In the genomic region with DNA sequence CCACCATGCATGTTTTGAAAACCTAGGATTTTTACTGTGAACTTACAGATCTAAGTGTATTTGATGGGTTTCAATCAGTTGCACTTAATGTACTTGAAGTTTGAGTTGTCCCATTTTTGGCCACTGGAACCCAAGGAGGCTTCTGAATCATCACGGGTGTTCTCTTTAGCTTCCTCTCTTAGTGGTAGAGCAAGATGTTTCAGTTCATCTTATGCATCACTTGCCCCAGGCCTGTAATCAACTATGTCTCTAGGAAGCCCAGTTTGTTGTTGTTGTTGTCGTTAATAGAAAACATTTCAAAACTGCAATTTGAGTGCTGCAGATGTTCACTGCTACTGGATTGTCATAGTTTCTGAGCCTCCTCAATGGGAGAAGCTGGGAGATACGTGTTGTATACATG, we compare ENCODE assay signal across 25 cellular contexts.
DNase-seq lines count a peak whose midpoint lies in the region; ATAC-seq and TF ChIP-seq lines count a peak whose summit lies in the region.
"Had no signal": no experiment of that assay in that cellular context is flagged by ENCODE, and none has a peak within 500 bp of the region (broad histone marks: within the 10 kb centered on the region; RNA-seq: fewer than 3 reads in every experiment).

No MANE protein-coding gene starts in this region.

- H3K36me3 ChIP-seq in left ventricle myocardium inferior (no peaks in the 10 kb centered on the region), skeletal muscle tissue (ENCODE audit: control insufficient read depth in 3 of 3, insufficient read depth in 3 of 3, low read length in 3 of 3) (no peaks in the 10 kb centered on the region)
- H3K36me3 ChIP-seq: BLaER1 treated with 17β-estradiol and CSF1 and Interleukin-3, amounts not matched to agents 10 nM and 100 nM; MG63; Peyer's patch; SJSA1 had no signal

- intact Hi-C loops in left ventricle myocardium inferior (cut with micrococcal nuclease) (no loop called here), cardiac septum (cut with DNase I) (no loop called here)

- TF ChIP-seq CTCF in left ventricle myocardium inferior (IDR thresholded peaks at IDR 0.05; ENCODE audit: borderline replicate concordance) (no peak), GM20000 (IDR thresholded peaks at IDR 0.05; ENCODE audit: extremely low read depth, missing control alignments) (no peak)

- ATAC-seq in esophagus mucosa, result peak; percentile 61
- ATAC-seq: A549, GM12878 had no signal

- peaks cover 79% of the 10 kb centered on the region for H3K4me1 ChIP-seq in left ventricle myocardium inferior
- H3K4me1 ChIP-seq in skeletal muscle tissue (ENCODE audit: control insufficient read depth in 3 of 3, insufficient read depth in 3 of 3, low read length in 3 of 3), result peaks cover 35 to 57% (median 57%) of the 10 kb centered on the region in 3 donors
- H3K4me1 ChIP-seq: A549, Peyer's patch, SJSA1 had no signal

- H3K9ac ChIP-seq in skeletal muscle tissue (ENCODE audit: low read depth in 1 of 3, low read length in 3 of 3), result no peak overlapping the region
- H3K9ac ChIP-seq: BLaER1 treated with 17β-estradiol and CSF1 and Interleukin-3, amounts not matched to agents 10 nM and 100 nM had no signal

- H3K27me3 ChIP-seq in left ventricle myocardium inferior (ENCODE audit: low read depth) (no peaks in the 10 kb centered on the region), skeletal muscle tissue (ENCODE audit: control insufficient read depth in 3 of 3, insufficient read depth in 3 of 3, low read length in 3 of 3) (no peaks in the 10 kb centered on the region)
- H3K27me3 ChIP-seq: BLaER1 treated with 17β-estradiol and CSF1 and Interleukin-3, amounts not matched to agents 10 nM and 100 nM; Peyer's patch; SJSA1 had no signal

- H3K4me3 ChIP-seq in left ventricle myocardium inferior (no peak overlapping the region), skeletal muscle tissue (ENCODE audit: low read length in 3 of 3) (no peak overlapping the region)
- H3K4me3 ChIP-seq: A549; BLaER1 treated with 17β-estradiol and CSF1 and Interleukin-3, amounts not matched to agents 10 nM and 100 nM; GM12878; MG63; Peyer's patch; SJSA1 had no signal

- DNase-seq in left ventricle myocardium inferior (no peak), cardiac septum (ENCODE audit: low spot score) (no peak), RPMI7951 (ENCODE audit: low read depth) (peak; percentile 77), GM20000 (ENCODE audit: low spot score) (no peak), germinal center (ENCODE audit: low spot score) (no peak)
- DNase-seq: AML-193; CD4-positive, alpha-beta T cell; COR-L47; DMS53; IMR-90; KG1; MG63; NCI-H1092; NCI-H1417 treated with DMSO at 0.1 percent for 48 hours; NCI-H1694 treated with DMSO at 0.1 percent for 48 hours; NCI-H2081; NCI-H2227 treated with DMSO at 0.1 percent for 48 hours; NCI-H526 treated with DMSO at 0.1 percent for 48 hours; Peyer's patch had no signal

- H3K27ac ChIP-seq in left ventricle myocardium inferior (replicated peaks), result peak overlapping the region; percentile 90
- peak overlapping the region; percentile 94 for H3K27ac ChIP-seq in skeletal muscle tissue (ENCODE audit: low read depth, low read length)
- H3K27ac ChIP-seq: A549; BLaER1 treated with 17β-estradiol and CSF1 and Interleukin-3, amounts not matched to agents 10 nM and 100 nM; Peyer's patch; SJSA1 had no signal

- H3K9me3 ChIP-seq in left ventricle myocardium inferior (replicated peaks), result peaks cover 22% of the 10 kb centered on the region
- H3K9me3 ChIP-seq in skeletal muscle tissue (ENCODE audit: control insufficient read depth in 3 of 3, low read length in 3 of 3), result peaks cover 0 to 3% (median 0%) of the 10 kb centered on the region in 3 donors
- H3K9me3 ChIP-seq: MG63, SJSA1 had no signal
